8 cellular contexts compared by ENCODE assay signal in genomic region chr19:55580628-55581144, GRCh38. TPM values are rescaled to one million over a fixed set of nuclear protein-coding genes. Genes with fewer than 3 reads are reported as not detected.
DNase-seq lines count a peak whose midpoint lies in the region; ATAC-seq and TF ChIP-seq lines count a peak whose summit lies in the region.

TSS of gene ZNF579 (minus strand) at chr19:55580848. CDS start at chr19:55579639, 1,209 bp downstream.

- H3K4me3 ChIP-seq in AG04449 (ENCODE audit: low read depth, low read length) (peak within 1 kb of the TSS; percentile 96), astrocyte of the spinal cord (ENCODE audit: low read depth, low read length) (peak within 1 kb of the TSS; percentile 96), vagina (peak within 1 kb of the TSS; percentile 96)

- peak; percentile 43 for ATAC-seq in GM21423 (IDR thresholded peaks at IDR 0.05; ENCODE audit: unreplicated experiment)

- H3K27ac ChIP-seq in vagina, result peak within 1 kb of the TSS; percentile 96

- in situ Hi-C loops in astrocyte of the spinal cord (cut with HindIII; ENCODE audit: low sequenced_read_pairs), result no loop called here

- H3K4me1 ChIP-seq in vagina, result peaks cover 27% of the 10 kb centered on the region

- DNase-seq in AG04449 (ENCODE audit: low read depth, low spot score) (no peak), NCI-H187 treated with DMSO at 0.1 percent for 48 hours (lab: John Stamatoyannopoulos, UW) (peak; percentile 63), T-helper 22 cell (ENCODE audit: low read depth) (peak; percentile 39), astrocyte of the spinal cord (ENCODE audit: low read depth, low spot score) (peak; percentile 90), hypothalamus (lab: John Stamatoyannopoulos, UW) (peak; percentile 46 to 94 (median 82)), retina (peak; percentile 87), vagina (ENCODE audit: extremely low spot score in 2 of 2) (no peak)

- CTCF ChIA-PET in AG04449 (lab: Yijun Ruan, JAX), result interaction anchor here (0.7 to 1.6 kb wide), 5 partner anchors 26 to 288 kb away, joined by 3 read pairs; no protein-coding TSS in a partner anchor

- TF ChIP-seq CTCF in AG04449 (IDR thresholded peaks at IDR 0.05; ENCODE audit: insufficient read depth, low read length, missing control alignments) (no peak), astrocyte of the spinal cord (IDR thresholded peaks at IDR 0.05; ENCODE audit: low read depth, low read length) (no peak), vagina (IDR thresholded peaks at IDR 0.05) (no peak)

- intact Hi-C loops in vagina (cut with DNase I), result no loop called here

- H3K36me3 ChIP-seq in vagina, result peaks cover 0 to 7% of the 10 kb centered on the region in 2 donors

- no peaks in the 10 kb centered on the region for H3K27me3 ChIP-seq in vagina

- POLR2A ChIA-PET in AG04449 (lab: Yijun Ruan, JAX), result interaction anchor here (0.6 to 0.9 kb wide), 4 partner anchors 10 to 1132 kb away, joined by 3 read pairs; partner anchors contain the start of gene LENG8

- H3K9me3 ChIP-seq in vagina, result no peaks in the 10 kb centered on the region

- no peak for TF ChIP-seq POLR2A in vagina (IDR thresholded peaks at IDR 0.05)

RNA-seq across cellular contexts. Expression of gene ZNF579, which starts in this region (rescaled TPM):
- 3.2 TPM for total RNA-seq in vagina

Comparison
In these comparisons a context has a peak if more than half of its experiments do, and no peak if none do; other contexts are left out.
1. DNase-seq: peak in NCI-H187 treated with DMSO at 0.1 percent for 48 hours (single experiment), T-helper 22 cell (single experiment), astrocyte of the spinal cord (single experiment), hypothalamus (51 of 51) and retina (single experiment); none in AG04449 (single experiment) and vagina (0 of 2).
2. Peak in every context shown above with its lines, with median percentiles within 50 percentile points of each other: H3K4me3 ChIP-seq.